Comparison of ENCODE assay signal across 11 cellular contexts in the genomic region with DNA sequence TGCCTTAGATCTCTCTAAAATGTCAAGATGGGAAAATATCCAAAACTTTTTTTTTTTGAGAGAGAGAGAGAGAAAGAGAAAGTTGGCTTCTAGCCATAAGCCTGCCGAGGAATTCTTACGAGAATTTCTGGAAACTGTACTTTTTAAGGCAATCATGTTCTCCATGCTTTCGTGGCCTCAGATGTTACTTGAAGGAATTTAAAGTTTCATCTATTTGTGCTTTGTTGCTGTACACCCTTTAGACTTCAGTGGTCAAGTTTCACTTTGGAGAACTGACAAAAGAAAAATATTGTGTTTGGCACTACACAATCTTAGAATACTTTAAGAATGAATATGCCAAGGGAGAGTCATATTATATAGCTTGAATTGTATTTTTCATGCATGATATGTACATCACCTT. TPM values are rescaled to one million over a fixed set of nuclear protein-coding genes. Genes with fewer than 3 reads are reported as not detected.
DNase-seq lines count a peak whose midpoint lies in the region; ATAC-seq, FAIRE-seq and TF ChIP-seq lines count a peak whose summit lies in the region.
"Had no signal": no experiment of that assay in that cellular context is flagged by ENCODE, and none has a peak within 500 bp of the region (broad histone marks: within the 10 kb centered on the region; RNA-seq: fewer than 3 reads in every experiment).

No MANE protein-coding gene starts in this region.

- peak overlapping the region; percentile 87 for H3K27ac Mint-ChIP-seq in mesothelial cell of epicardium

- no peaks in the 10 kb centered on the region for H3K27me3 Mint-ChIP-seq in mesothelial cell of epicardium (ENCODE audit: low read depth)

- DNase-seq in heart right ventricle: no peak
- no peak for DNase-seq in Right ventricle myocardium inferior (ENCODE audit: missing footprints)
- peak; percentile 51 for DNase-seq in dermis blood vessel endothelial cell
- DNase-seq in mesothelial cell of epicardium (ENCODE audit: low spot score in 2 of 2, unreplicated experiment in 2 of 2): no peak
- DNase-seq in NAMALWA (ENCODE audit: low spot score): no peak
- DNase-seq in D721Med (ENCODE audit: insufficient read length, low spot score): no peak
- DNase-seq: activated CD4-positive, alpha-beta T cell treated with anti-CD3 and anti-CD28 coated beads, Interleukin-2, amount 50 U/mL, for 1 hour; AML-193 had no signal

- H3K27ac ChIP-seq in heart right ventricle: peak overlapping the region in 7 of 10 donors; percentile 6 to 62 (median 45)
- H3K27ac ChIP-seq: cardiac muscle cell had no signal

- H3K27me3 ChIP-seq in heart right ventricle: no peaks in the 10 kb centered on the region
- H3K27me3 ChIP-seq: cardiac muscle cell had no signal

- no peaks in the 10 kb centered on the region for H3K36me3 ChIP-seq in heart right ventricle
- H3K36me3 ChIP-seq: cardiac muscle cell had no signal

- H3K4me3 Mint-ChIP-seq in mesothelial cell of epicardium: peak overlapping the region; percentile 24

- peaks cover 19% of the 10 kb centered on the region for H3K4me1 Mint-ChIP-seq in mesothelial cell of epicardium

- FAIRE-seq in D721Med (lab: Jason Lieb, UNC): no peak

- 21 to 24% methylated on average over 3 of the region's 3 CpGs for WGBS in heart right ventricle, 2 donors

- H3K4me1 ChIP-seq in heart right ventricle: peaks cover 0 to 23% (median 16%) of the 10 kb centered on the region in 9 donors

- peaks cover 0 to 8% (median 0%) of the 10 kb centered on the region in 11 donors for H3K9me3 ChIP-seq in heart right ventricle

- peaks cover 4% of the 10 kb centered on the region for H3K36me3 Mint-ChIP-seq in mesothelial cell of epicardium

- TF ChIP-seq CTCF in heart right ventricle (IDR thresholded peaks at IDR 0.05) (no peak), mesothelial cell of epicardium (IDR thresholded peaks at IDR 0.05; ENCODE audit: unreplicated experiment) (no peak), D721Med (IDR thresholded peaks at IDR 0.05; ENCODE audit: insufficient read depth, missing control alignments) (no peak)

- intact Hi-C loops in heart right ventricle (cut with DNase I) (loop anchor here in 1 of 10 donors (5.0 kb wide), 1 partner anchor 41 kb away; no protein-coding TSS in a partner anchor), Right ventricle myocardium inferior (cut with DNase I) (loop anchor here (5.0 kb wide), 1 partner anchor 36 kb away; no protein-coding TSS in a partner anchor)

- ATAC-seq in heart right ventricle: peak in 2 of 8 donors; percentile 25 to 45
- ATAC-seq in Right ventricle myocardium inferior: no peak
- ATAC-seq in GM19455 (IDR thresholded peaks at IDR 0.05; ENCODE audit: unreplicated experiment): no peak
- ATAC-seq in HG03342 (IDR thresholded peaks at IDR 0.05; ENCODE audit: unreplicated experiment): no peak

- peak overlapping the region in 8 of 10 donors; percentile 13 to 49 (median 42) for H3K4me3 ChIP-seq in heart right ventricle
- H3K4me3 ChIP-seq: cardiac muscle cell had no signal

- peaks cover 4% of the 10 kb centered on the region for H3K9me3 Mint-ChIP-seq in mesothelial cell of epicardium

RNA-seq across cellular contexts. Expression of gene FAT4, which starts 53.9 kb away (rescaled TPM):
- total RNA-seq in heart right ventricle (10 to 100 TPM in 7 of 10 donors, 1 to 10 TPM in 3; 5.4 to 16.5 (median 11.6) TPM), Right ventricle myocardium inferior (6.5 TPM), dermis blood vessel endothelial cell (69.6 and 120 TPM in 2 replicates), mesothelial cell of epicardium (58.5 to 61.1 TPM (median 60.2 TPM) in 3 replicates)
- 1 to 10 TPM; 1.7 to 2.2 TPM for polyA plus RNA-seq in heart right ventricle
